Comparison of ENCODE assay signal across 8 cellular contexts in genomic region chr12:80937391-80938238, GRCh38. TPM values are rescaled to one million over a fixed set of nuclear protein-coding genes. Genes with fewer than 3 reads are reported as not detected.
DNase-seq lines count a peak whose midpoint lies in the region; ATAC-seq and TF ChIP-seq lines count a peak whose summit lies in the region.

Gene LIN7A, minus strand, starts transcription at chr12:80937934. Its CDS starts 212 bp downstream, at chr12:80937722.

- H3K4me3 ChIP-seq in A673 (ENCODE audit: low read depth, low read length, poor library complexity, severe bottlenecking) (peak within 1 kb of the TSS; percentile 71), NT2/D1 (ENCODE audit: insufficient read length, low read depth) (peak within 1 kb of the TSS; percentile 63)

- BruUV-seq in A673 (replicated peaks; lab: Mats Ljungman, UMichigan) = no TSS peak

- ATAC-seq in GM18870 (IDR thresholded peaks at IDR 0.05; ENCODE audit: unreplicated experiment) (peak; percentile 5), HG03135 (IDR thresholded peaks at IDR 0.05; ENCODE audit: unreplicated experiment) (peak; percentile 4)

- H3K9me3 ChIP-seq in A673 (ENCODE audit: low read depth, low read length, poor library complexity, severe bottlenecking) = no peaks in the 10 kb centered on the region
- no peaks in the 10 kb centered on the region for H3K9me3 ChIP-seq in NT2/D1 (ENCODE audit: insufficient read depth, low read length)

- peak within 1 kb of the TSS; percentile 87 for H3K27ac ChIP-seq in A673 (ENCODE audit: low read depth, low read length, poor library complexity, severe bottlenecking)

- CTCF ChIA-PET in A673 (lab: Charles Lee) = no interaction called here

- TF ChIP-seq CTCF in A673 (conservative IDR thresholded peaks at IDR 0.05; ENCODE audit: low read depth, low read length) = no peak

- intact Hi-C loops in A673 (cut with micrococcal nuclease; ENCODE audit: unreplicated experiment) = loop anchor here (5.0 to 10.0 kb wide), 3 partner anchors 80 to 743 kb away; no protein-coding TSS in a partner anchor

- H3K9ac ChIP-seq in NT2/D1 (ENCODE audit: insufficient read length, low read depth) = peak within 1 kb of the TSS; percentile 83

- POLR2A ChIA-PET in A673 (lab: Charles Lee; ENCODE audit: low non-redundant PET) = no interaction called here

- H3K4me1 ChIP-seq in A673 (ENCODE audit: insufficient read depth, low read length, poor library complexity, severe bottlenecking) (peaks cover 10% of the 10 kb centered on the region), NT2/D1 (ENCODE audit: insufficient read depth, insufficient read length) (no peaks in the 10 kb centered on the region)

- DNase-seq in A673 (ENCODE audit: low spot score) (peak; percentile 78), NT2/D1 (ENCODE audit: low read depth, low spot score) (peak; percentile 23), fibroblast of gingiva (ENCODE audit: low read depth) (peak; percentile 65), myocyte (ENCODE audit: low read depth) (peak; percentile 43), COLO829 (ENCODE audit: low spot score) (no peak)
- DNase-seq in stimulated activated CD4-positive, alpha-beta T cell treated with anti-CD3 and anti-CD28 coated beads, Interleukin-1b, Interleukin-23, amount 100 ng/mL, for 48 hours = no peak

- H3K27me3 ChIP-seq in A673 (replicated peaks; ENCODE audit: insufficient read depth, low read depth, low read length, poor library complexity) (no peaks in the 10 kb centered on the region), NT2/D1 (ENCODE audit: insufficient read depth, insufficient read length) (peaks cover 32% of the 10 kb centered on the region)

- H3K36me3 ChIP-seq in A673 (ENCODE audit: insufficient read depth, low read length, poor library complexity, severe bottlenecking) = no peaks in the 10 kb centered on the region
- H3K36me3 ChIP-seq in NT2/D1 (ENCODE audit: insufficient read depth, insufficient read length, low read length) = no peaks in the 10 kb centered on the region

RNA-seq across cellular contexts. Expression of gene LIN7A, which starts in this region (rescaled TPM):
- total RNA-seq in A673 (2021) (10.0 and 10.7 TPM in 2 replicates), myocyte (0.21 and 0.26 TPM in 2 replicates)
- polyA plus RNA-seq in myocyte (2012) = 0.38 TPM

Comparison
In these comparisons a context has a peak if more than half of its experiments do, and no peak if none do; other contexts are left out.
1. Peak in DNase-seq in myocyte; RNA of the gene not detected or under 1 TPM.
2. DNase-seq: peak in A673 (single experiment), NT2/D1 (single experiment) and fibroblast of gingiva (single experiment); none in COLO829 (single experiment) and stimulated activated CD4-positive, alpha-beta T cell treated with anti-CD3 and anti-CD28 coated beads, Interleukin-1b, Interleukin-23, amount 100 ng/mL, for 48 hours (single experiment).